Comparison of ENCODE assay signal across 1 cellular context in genomic region chr12:112939761-112940357, GRCh38.
TF ChIP-seq lines count a peak whose summit lies in the region.

No MANE protein-coding gene starts in this region.

TF ChIP-seq in GM12878, 131 proteins besides CTCF, POLR2A, EP300 and RAD21 (continued from another document):
- TF ChIP-seq MAX (IDR thresholded peaks at IDR 0.05; ENCODE audit: low read depth, low read length), result 0 out of 2 replicates have a peak, but pooled peaks have one; percentile 50
- 0 out of 2 replicates have a peak, but pooled peaks have one; percentile 57 for TF ChIP-seq STAT3 (IDR thresholded peaks at IDR 0.05; ENCODE audit: low read depth, low read length)
- 0 out of 2 replicates have a peak, but pooled peaks have one; percentile 40 for TF ChIP-seq NFXL1 (IDR thresholded peaks at IDR 0.05; ENCODE audit: borderline replicate concordance)
- TF ChIP-seq BACH1 (IDR thresholded peaks at IDR 0.05; ENCODE audit: borderline replicate concordance), result 0 out of 2 replicates have a peak, but pooled peaks have one; percentile 14
- TF ChIP-seq EED (IDR thresholded peaks at IDR 0.05; ENCODE audit: low read depth), result peak; percentile 89
- TF ChIP-seq MEF2A (IDR thresholded peaks at IDR 0.05; ENCODE audit: insufficient read depth, low read depth, low read length), result 0 out of 2 replicates have a peak, but pooled peaks have one; percentile 12
- TF ChIP-seq CHD1 (IDR thresholded peaks at IDR 0.05; ENCODE audit: low read depth, low read length), result peak; percentile 79; the same call in 1 of the 2 replicates
- no peak for TF ChIP-seq PBX3 (IDR thresholded peaks at IDR 0.05; ENCODE audit: insufficient replicate concordance, low read depth, low read length)
- peak; percentile 86 to 90 for TF ChIP-seq IKZF2 (IDR thresholded peaks at IDR 0.05)
- peak; percentile 26; the same call in 1 of the 2 replicates for TF ChIP-seq ZNF207 (IDR thresholded peaks at IDR 0.05; ENCODE audit: borderline replicate concordance)
- peak; percentile 83 for TF ChIP-seq DPF2 (IDR thresholded peaks at IDR 0.05)
- no peak for TF ChIP-seq E4F1 (IDR thresholded peaks at IDR 0.05; ENCODE audit: borderline replicate concordance, partially characterized antibody)
- TF ChIP-seq PAX8 (IDR thresholded peaks at IDR 0.05), result no peak
- peak; percentile 48 for TF ChIP-seq RUNX3 (IDR thresholded peaks at IDR 0.05; ENCODE audit: low read length)
- TF ChIP-seq TARDBP (IDR thresholded peaks at IDR 0.05; ENCODE audit: borderline replicate concordance), result no peak
- peak; percentile 71 for TF ChIP-seq ATF7 (IDR thresholded peaks at IDR 0.05; ENCODE audit: low read depth)
- TF ChIP-seq FOXK2 (IDR thresholded peaks at IDR 0.05), result peak; percentile 62; the same call in 1 of the 2 replicates
- peak; percentile 49; the same call in 1 of the 2 replicates for TF ChIP-seq MTA2 (IDR thresholded peaks at IDR 0.05; ENCODE audit: low read depth)
- TF ChIP-seq SIN3A (IDR thresholded peaks at IDR 0.05; ENCODE audit: low read depth, low read length), result 0 out of 2 replicates have a peak, but pooled peaks have one; percentile 3
- peak; percentile 92; the same call in 1 of the 2 replicates for TF ChIP-seq WRNIP1 (IDR thresholded peaks at IDR 0.05; ENCODE audit: borderline replicate concordance, low read depth, low read length)
- no peak for TF ChIP-seq SUPT20H (IDR thresholded peaks at IDR 0.05; ENCODE audit: borderline replicate concordance, control insufficient read depth, low read depth, low read length)
- peak; percentile 31; the same call in 1 of the 2 replicates for TF ChIP-seq LARP7 (IDR thresholded peaks at IDR 0.05)
- TF ChIP-seq CHD2 (IDR thresholded peaks at IDR 0.05; ENCODE audit: borderline replicate concordance, low read depth, low read length), result peak; percentile 45; the same call in 1 of the 2 replicates
- TF ChIP-seq SPI1 (IDR thresholded peaks at IDR 0.05; ENCODE audit: borderline replicate concordance, insufficient read depth, low read depth, low read length), result peak; percentile 96
- TF ChIP-seq SMAD5 (IDR thresholded peaks at IDR 0.05; ENCODE audit: low read depth), result no peak
- peak; percentile 43 for TF ChIP-seq RELA (IDR thresholded peaks at IDR 0.05; ENCODE audit: borderline replicate concordance, partially characterized antibody)
- no peak for TF ChIP-seq SUZ12 (IDR thresholded peaks at IDR 0.05; ENCODE audit: unreplicated experiment)
- TF ChIP-seq BHLHE40 (IDR thresholded peaks at IDR 0.05; ENCODE audit: borderline replicate concordance in 1 of 2, low read depth in 2 of 2, low read length in 1 of 2), result peak; percentile 72 to 84; a peak in 3 of 4 replicates
- peak in 1 of 2 experiments; percentile 84; a peak in 2 of 4 replicates for TF ChIP-seq ETV6 (conservative IDR thresholded peaks at IDR 0.05 in 1 of 2, IDR thresholded peaks at IDR 0.05 in 1 of 2; ENCODE audit: borderline replicate concordance in 1 of 2, low read depth in 1 of 2)
- TF ChIP-seq SMAD1 (IDR thresholded peaks at IDR 0.05; ENCODE audit: low read depth, partially characterized antibody), result peak; percentile 16
- TF ChIP-seq IKZF1 (conservative IDR thresholded peaks at IDR 0.05), result peak; percentile 95
- peak; percentile 71; the same call in 1 of the 2 replicates for TF ChIP-seq IRF4 (IDR thresholded peaks at IDR 0.05; ENCODE audit: low read depth, low read length)
- TF ChIP-seq NKRF (conservative IDR thresholded peaks at IDR 0.05), result peak; percentile 17; the same call in 1 of the 2 replicates
- TF ChIP-seq NBN (IDR thresholded peaks at IDR 0.05), result peak; percentile 60
- TF ChIP-seq RELB (IDR thresholded peaks at IDR 0.05; ENCODE audit: low read depth), result peak; percentile 85
TF ChIP-seq in GM12878: peak in this region for 29.
